Comparison of ENCODE assay signal across 1 cellular context in the genomic region with DNA sequence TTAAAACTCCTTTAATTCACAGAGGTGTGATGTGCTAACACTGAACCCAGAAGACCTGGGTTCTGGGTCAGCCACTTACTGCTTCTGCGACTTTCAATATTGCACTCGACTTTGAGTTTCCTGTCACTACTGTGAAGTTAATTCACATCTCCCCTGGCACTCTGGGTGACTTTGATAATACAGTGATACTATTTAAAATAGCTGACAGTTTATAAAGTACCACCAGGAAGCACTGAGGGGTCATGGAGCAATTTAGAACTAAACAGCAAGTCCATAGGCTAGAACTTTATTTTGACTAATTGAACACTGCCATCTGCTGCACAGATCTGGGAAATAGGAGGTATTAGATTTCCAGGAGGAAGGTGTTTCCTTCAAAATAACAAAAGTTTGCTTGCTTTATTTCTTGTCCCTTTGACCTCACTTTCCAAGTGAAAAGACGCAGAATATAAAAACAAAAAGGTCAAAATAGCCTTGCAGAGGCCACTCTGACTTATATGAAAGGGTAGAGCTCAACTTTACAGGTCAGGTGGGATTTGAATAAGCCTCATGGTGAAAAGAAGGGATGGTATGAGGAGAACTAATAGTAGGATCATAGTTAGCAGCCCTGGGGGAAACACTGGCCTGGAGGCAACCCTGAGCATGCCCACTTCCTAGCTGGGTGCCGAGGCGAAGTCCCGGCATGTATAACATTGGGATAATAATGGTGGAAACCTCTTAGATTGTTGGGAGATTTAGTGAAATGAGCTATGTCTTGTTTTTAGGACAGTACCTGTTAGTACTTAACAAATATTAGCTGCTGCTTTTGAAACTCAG.
TF ChIP-seq lines count a peak whose summit lies in the region.

No MANE protein-coding gene starts in this region.

TF ChIP-seq in K562, 482 proteins besides CTCF, POLR2A, EP300 and RAD21 (continued from another document):
- TF ChIP-seq THRB (CRISPR knock-in tag; conservative IDR thresholded peaks at IDR 0.05) (no peak), ZNF398 (CRISPR knock-in tag; IDR thresholded peaks at IDR 0.05) (no peak), SMAD3 (CRISPR knock-in tag; conservative IDR thresholded peaks at IDR 0.05) (no peak)
